Comparison of ENCODE assay signal across 11 cellular contexts in the genomic region with DNA sequence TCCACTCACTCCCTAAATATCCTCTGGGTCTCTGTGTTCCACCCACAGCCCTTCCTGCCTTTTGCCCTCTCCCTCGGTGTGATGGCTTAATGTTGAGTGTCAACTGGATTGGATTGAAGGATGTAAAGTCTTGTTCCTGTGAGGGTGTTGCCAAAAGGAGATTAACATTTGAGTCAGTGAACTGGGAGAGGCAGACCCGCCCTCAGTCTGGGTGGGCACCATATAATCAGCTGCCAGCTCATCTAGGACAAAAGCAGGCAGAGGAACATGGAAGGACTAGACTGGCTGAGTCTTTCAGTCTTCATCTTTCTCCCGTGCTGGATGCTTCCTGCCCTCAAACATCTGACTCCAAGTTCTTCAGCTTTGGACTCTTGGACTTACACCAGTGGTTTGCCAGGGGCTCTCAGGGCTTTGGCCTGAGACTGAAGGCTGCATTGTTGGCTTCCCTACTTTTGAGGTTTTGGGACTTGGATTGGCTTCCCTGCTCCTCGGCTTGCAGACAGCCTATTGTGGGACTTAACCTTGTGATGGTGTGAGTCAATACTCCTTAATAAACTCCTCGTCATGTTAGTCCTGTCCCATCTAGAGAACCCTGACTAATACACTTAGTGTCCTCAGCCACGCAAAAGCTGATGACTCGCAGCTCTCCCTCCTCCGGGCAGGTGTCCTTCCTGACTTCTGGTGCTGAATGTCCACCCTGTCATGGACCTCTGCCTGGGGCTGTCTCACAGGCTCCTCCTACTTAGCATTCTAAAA. TPM values are rescaled to one million over a fixed set of nuclear protein-coding genes. Genes with fewer than 3 reads are reported as not detected.
DNase-seq lines count a peak whose midpoint lies in the region; ATAC-seq, FAIRE-seq and TF ChIP-seq lines count a peak whose summit lies in the region.
"Had no signal": no experiment of that assay in that cellular context is flagged by ENCODE, and none has a peak within 500 bp of the region (broad histone marks: within the 10 kb centered on the region; RNA-seq: fewer than 3 reads in every experiment).

No MANE protein-coding gene starts in this region.

- H2AFZ ChIP-seq in H9 (ENCODE audit: low read length) (no peak overlapping the region), keratinocyte (ENCODE audit: control insufficient read depth, low read length) (peak overlapping the region; percentile 47)

- no peak overlapping the region for H3T11ph ChIP-seq in H9 (ENCODE audit: low read length)

- no peak overlapping the region for H3K14ac ChIP-seq in H9 (ENCODE audit: insufficient read depth, low read length)

- H3K27ac Mint-ChIP-seq in H9: peak overlapping the region in 2 of 3 experiments; percentile 20 to 23; a peak in 1 of 7 replicates
- H3K27ac Mint-ChIP-seq: nephron had no signal

- WGBS in H9 (ENCODE audit: extremely low coverage, insufficient read length, low lambda C conversion rate): no CpG with 5 or more reads among the region's 8 CpGs

- no peak overlapping the region for H3K56ac ChIP-seq in H9 (ENCODE audit: insufficient read length, low read depth, low read length)

- TF ChIP-seq CTCF in A673 (conservative IDR thresholded peaks at IDR 0.05; ENCODE audit: low read depth, low read length) (no peak), H9 (conservative IDR thresholded peaks at IDR 0.05) (no peak), keratinocyte (optimal IDR thresholded peaks at IDR 0.05 in 1 of 3, IDR thresholded peaks at IDR 0.05 in 1 of 3, conservative IDR thresholded peaks at IDR 0.05 in 1 of 3; ENCODE audit: extremely low read depth in 1 of 3, insufficient read depth in 2 of 3, low read length in 3 of 3) (no peak)

- H3K4me3 ChIP-seq in A673 (ENCODE audit: low read depth, low read length, poor library complexity, severe bottlenecking) (no peak overlapping the region), keratinocyte (ENCODE audit: control insufficient read depth in 2 of 3, extremely low read depth in 1 of 3, insufficient read depth in 2 of 3, low read depth in 1 of 3, low read length in 3 of 3) (peak overlapping the region in 1 of 3 experiments; percentile 2)

- H3K36me3 ChIP-seq in A673 (ENCODE audit: insufficient read depth, low read length, poor library complexity, severe bottlenecking): no peaks in the 10 kb centered on the region
- no peaks in the 10 kb centered on the region for H3K36me3 ChIP-seq in keratinocyte (ENCODE audit: control insufficient read depth in 2 of 2, extremely low read depth in 1 of 2, insufficient read depth in 2 of 2, low read length in 2 of 2)

- CTCF ChIA-PET in A673 (lab: Charles Lee): no interaction called here

- H4K20me1 ChIP-seq in H9 (ENCODE audit: control insufficient read depth, insufficient read depth, insufficient read length): no peaks in the 10 kb centered on the region
- H4K20me1 ChIP-seq in keratinocyte (ENCODE audit: control insufficient read depth, extremely low read depth, insufficient read depth, low read length): no peaks in the 10 kb centered on the region

- intact Hi-C loops in A673 (cut with micrococcal nuclease; ENCODE audit: unreplicated experiment): no loop called here

- DNase-seq in A673 (ENCODE audit: low spot score) (peak; percentile 26), H9 (no peak), amniotic stem cell (lab: John Stamatoyannopoulos, UW) (peak; percentile 28), keratinocyte (ENCODE audit: low read depth, low spot score) (peak; percentile 84)
- DNase-seq: NCI-H1048 had no signal

- peak; percentile 70 for FAIRE-seq in keratinocyte (lab: Jason Lieb, UNC)

- peaks cover 15% of the 10 kb centered on the region for H3K4me1 ChIP-seq in A673 (ENCODE audit: insufficient read depth, low read length, poor library complexity, severe bottlenecking)
- H3K4me1 ChIP-seq in H9 (ENCODE audit: insufficient read depth, low read length): peaks cover 9% of the 10 kb centered on the region; the same call in 1 of the 2 replicates
- H3K4me1 ChIP-seq in keratinocyte (ENCODE audit: control insufficient read depth, extremely low read depth, insufficient read depth, low read length): peaks cover 56% of the 10 kb centered on the region

- H2BK20ac ChIP-seq in H9 (ENCODE audit: low read depth, low read length, poor library complexity, severe bottlenecking): no peak overlapping the region

- H3K9ac ChIP-seq in H9 (ENCODE audit: extremely low read depth, insufficient read length, low read length): no peak overlapping the region
- H3K9ac ChIP-seq in keratinocyte (ENCODE audit: control insufficient read depth, extremely low read depth, insufficient read depth, low read length): peak overlapping the region; percentile 58

- no peak overlapping the region for H3K4me2 ChIP-seq in H9 (ENCODE audit: insufficient read depth, insufficient read length, low read length)
- peak overlapping the region; percentile 61 for H3K4me2 ChIP-seq in keratinocyte (ENCODE audit: control insufficient read depth, extremely low read depth, insufficient read depth, low read depth, low read length)

- H3K4me1 Mint-ChIP-seq in H9: peaks cover 46 to 57% of the 10 kb centered on the region in 2 experiments

- H4K91ac ChIP-seq in H9 (ENCODE audit: insufficient read length, low read depth, low read length): no peak overlapping the region

- peaks cover 3% of the 10 kb centered on the region for H3K23me2 ChIP-seq in H9 (ENCODE audit: insufficient read length, low read depth, low read length, poor library complexity, severe bottlenecking)

- no peak overlapping the region for H3K4me3 Mint-ChIP-seq in H9
- H3K4me3 Mint-ChIP-seq: nephron had no signal

- H3K9me3 ChIP-seq in A673 (ENCODE audit: low read depth, low read length, poor library complexity, severe bottlenecking) (no peaks in the 10 kb centered on the region), H9 (ENCODE audit: control insufficient read depth, low read depth, low read length) (no peaks in the 10 kb centered on the region), keratinocyte (ENCODE audit: control insufficient read depth, low read depth, low read length) (no peaks in the 10 kb centered on the region)

- no peak for ATAC-seq in HG03520 (IDR thresholded peaks at IDR 0.05; ENCODE audit: unreplicated experiment)
- ATAC-seq in GM19324 (IDR thresholded peaks at IDR 0.05; ENCODE audit: low FRiP score, unreplicated experiment): no peak
- ATAC-seq in HG03025 (IDR thresholded peaks at IDR 0.05; ENCODE audit: low FRiP score, unreplicated experiment): no peak
- no peak for ATAC-seq in HG02981 (IDR thresholded peaks at IDR 0.05; ENCODE audit: unreplicated experiment)

- H2BK5ac ChIP-seq in H9 (ENCODE audit: insufficient read length, low read length): no peak overlapping the region

- no peak overlapping the region for H2AK5ac ChIP-seq in H9 (ENCODE audit: insufficient read length, low read length)

- dilution Hi-C loops in keratinocyte (cut with MboI; ENCODE audit: extremely low pct_ligation_motif_present, low sequenced_read_pairs): no loop called here

- no peak overlapping the region for H4K5ac ChIP-seq in H9 (ENCODE audit: insufficient read length, low read depth, low read length)

- peaks cover 6 to 10% of the 10 kb centered on the region in 2 experiments for H3K9me3 Mint-ChIP-seq in H9
- H3K9me3 Mint-ChIP-seq: nephron had no signal

- peak overlapping the region; percentile 4 for H3K18ac ChIP-seq in H9 (ENCODE audit: insufficient read length, low read depth, low read length)

- H3K79me1 ChIP-seq in H9 (ENCODE audit: insufficient read depth, low read depth, low read length, poor library complexity, severe bottlenecking): no peaks in the 10 kb centered on the region

- H3K27me3 ChIP-seq in A673 (replicated peaks; ENCODE audit: insufficient read depth, low read depth, low read length, poor library complexity) (no peaks in the 10 kb centered on the region), H9 (ENCODE audit: insufficient read depth, low read length) (no peaks in the 10 kb centered on the region), keratinocyte (ENCODE audit: control insufficient read depth, extremely low read depth, insufficient read depth, low read length) (no peaks in the 10 kb centered on the region)

- peaks cover 3% of the 10 kb centered on the region for H3K9me1 ChIP-seq in keratinocyte (ENCODE audit: control insufficient read depth, extremely low read depth, insufficient read depth, low read length)

- no peak overlapping the region for H2BK120ac ChIP-seq in H9 (ENCODE audit: low read depth, low read length, poor library complexity, severe bottlenecking)

- no peak overlapping the region for H2BK15ac ChIP-seq in H9 (ENCODE audit: low read depth, low read length)

- no peak overlapping the region for H2BK12ac ChIP-seq in H9 (ENCODE audit: insufficient read length, low read depth, low read length)

- H3K27ac ChIP-seq in A673 (ENCODE audit: low read depth, low read length, poor library complexity, severe bottlenecking): no peak overlapping the region
- H3K27ac ChIP-seq in H9 (ENCODE audit: insufficient read length, low read depth, low read length): no peak overlapping the region
- H3K27ac ChIP-seq in keratinocyte (ENCODE audit: control insufficient read depth, insufficient read depth, low read length): peak overlapping the region; percentile 87
- H3K27ac ChIP-seq: VCaP had no signal

- no peak overlapping the region for H3K4ac ChIP-seq in H9 (ENCODE audit: low read depth, low read length)

- BruUV-seq in A673 (replicated peaks; lab: Mats Ljungman, UMichigan): no TSS peak

- POLR2A ChIA-PET in A673 (lab: Charles Lee; ENCODE audit: low non-redundant PET): no interaction called here

- no peaks in the 10 kb centered on the region for H3K27me3 Mint-ChIP-seq in H9 (ENCODE audit: low read depth)

- H3K79me2 ChIP-seq in H9 (ENCODE audit: insufficient read depth, low read length) (no peaks in the 10 kb centered on the region), keratinocyte (ENCODE audit: control insufficient read depth, insufficient read depth, low read length) (peaks cover 24% of the 10 kb centered on the region)

- H3K36me3 Mint-ChIP-seq in H9 (ENCODE audit: insufficient read depth in 1 of 3, low read depth in 3 of 3): peaks cover 20 to 37% (median 26%) of the 10 kb centered on the region in 3 experiments

- no peak overlapping the region for H4K8ac ChIP-seq in H9 (replicated peaks; ENCODE audit: insufficient read length, low read depth, low read length)

- no peak overlapping the region for H3K23ac ChIP-seq in H9 (ENCODE audit: insufficient read length, low read depth, low read length)

RNA-seq across cellular contexts. Expression of gene DGLUCY, which starts 5.9 kb away (rescaled TPM):
- total RNA-seq in A673 (2021) (26.7 and 36.2 TPM in 2 replicates), H9 (2021) (24.8 and 29.6 TPM in 2 replicates)
- polyA plus RNA-seq in keratinocyte: 13.7 to 33.1 TPM (median 19.4 TPM) in 3 replicates
- 4.7 TPM for polyA plus RNA-seq in keratinocyte (2011; ENCODE audit: low read depth)
- 11.7 and 12.0 TPM in 2 replicates for polyA plus RNA-seq in keratinocyte (2011; cell fraction: cytosol; rRNA removed)
- 32.9 and 39.7 TPM in 2 replicates for polyA plus RNA-seq in keratinocyte (2011; cell fraction: nucleus; rRNA removed)
- 5.8 and 22.4 TPM in 2 replicates for polyA plus RNA-seq in keratinocyte (2012; ENCODE audit: low replicate concordance)
- 15.9 to 44.8 TPM (median 24.6 TPM) in 3 replicates for polyA minus RNA-seq in keratinocyte
- polyA minus RNA-seq in keratinocyte (2011; cell fraction: cytosol; rRNA and poly(A)+ RNA removed): 19.0 TPM
- 23.3 and 28.5 TPM in 2 replicates for polyA minus RNA-seq in keratinocyte (2011; cell fraction: nucleus; rRNA and poly(A)+ RNA removed)

RNA-seq across cellular contexts. Expression of gene RPS6KA5, which starts 59.3 kb away (rescaled TPM):
- 7.6 and 7.9 TPM in 2 replicates for total RNA-seq in A673 (2021)
- 3.7 and 3.8 TPM in 2 replicates for total RNA-seq in H9 (2021)
- polyA plus RNA-seq in keratinocyte: 1.4 to 2.9 TPM (median 2.6 TPM) in 3 replicates
- polyA plus RNA-seq in keratinocyte (2011; ENCODE audit: low read depth): 9.8 TPM
- 1.0 and 1.5 TPM in 2 replicates for polyA plus RNA-seq in keratinocyte (2011; cell fraction: cytosol; rRNA removed)
- 2.4 and 2.5 TPM in 2 replicates for polyA plus RNA-seq in keratinocyte (2011; cell fraction: nucleus; rRNA removed)
- polyA plus RNA-seq in keratinocyte (2012; ENCODE audit: low replicate concordance): 1.7 and 4.0 TPM in 2 replicates
- polyA minus RNA-seq in keratinocyte: 0.62 to 3.0 TPM (median 1.5 TPM) in 3 replicates
- polyA minus RNA-seq in keratinocyte (2011; cell fraction: cytosol; rRNA and poly(A)+ RNA removed): 1.9 TPM
- 2.0 and 6.7 TPM in 2 replicates for polyA minus RNA-seq in keratinocyte (2011; cell fraction: nucleus; rRNA and poly(A)+ RNA removed)
